10 cellular contexts compared by ENCODE assay signal in the genomic region with DNA sequence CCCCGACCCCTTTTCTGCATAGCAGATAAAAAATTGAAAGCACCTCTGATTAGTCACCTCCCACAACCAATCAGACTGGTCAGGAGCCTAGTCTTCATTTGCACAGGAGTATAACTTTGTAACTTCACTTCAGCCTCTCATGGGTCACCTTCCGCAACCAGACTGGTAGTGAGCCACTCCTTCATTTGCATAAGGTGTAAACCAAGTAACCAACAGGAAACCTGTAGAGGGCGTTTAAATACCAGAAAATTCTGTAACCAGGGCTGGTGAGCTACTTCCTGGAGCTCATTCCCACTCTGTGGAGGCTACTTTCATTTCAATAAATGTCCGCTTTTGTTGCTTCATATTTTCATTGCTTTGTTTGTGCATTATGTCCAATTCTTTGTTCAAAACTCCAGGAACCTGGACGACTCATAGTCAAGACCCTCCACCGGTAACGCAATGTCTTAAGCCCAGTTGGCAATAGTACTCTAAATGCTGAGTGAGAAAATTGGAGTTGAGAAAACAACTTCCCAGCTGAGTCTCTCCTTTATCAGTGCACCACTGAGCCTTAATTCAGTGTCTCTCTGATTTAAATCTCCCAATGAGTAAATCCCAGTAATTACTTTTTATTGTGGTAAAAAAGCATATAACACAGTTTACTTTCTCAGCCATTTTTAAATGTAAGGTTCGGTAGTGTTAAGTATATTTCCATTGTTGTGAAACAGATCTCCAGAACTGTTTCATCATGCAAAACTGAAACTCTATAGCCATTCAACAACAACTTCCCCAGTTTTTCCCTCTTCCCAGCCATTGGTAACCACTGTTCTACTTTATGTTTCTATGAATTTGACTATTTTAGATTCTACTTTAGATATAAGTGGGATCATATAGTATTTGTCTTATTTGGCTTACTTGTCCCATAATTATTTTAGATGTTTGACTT.
DNase-seq lines count a peak whose midpoint lies in the region; ATAC-seq, FAIRE-seq and TF ChIP-seq lines count a peak whose summit lies in the region.
"Had no signal": no experiment of that assay in that cellular context is flagged by ENCODE, and none has a peak within 500 bp of the region (broad histone marks: within the 10 kb centered on the region; RNA-seq: fewer than 3 reads in every experiment).

No MANE protein-coding gene starts in this region.

- no peaks in the 10 kb centered on the region for H3K79me1 ChIP-seq in neuronal stem cell (ENCODE audit: low read depth, low read length)

- no CpG with 5 or more reads among the region's 8 CpGs for WGBS in neuronal stem cell (ENCODE audit: extremely low coverage in 2 of 2, insufficient read length in 2 of 2, insufficient replicate concordance in 1 of 2), 2 donors

- no peak overlapping the region for H3K14ac ChIP-seq in neuronal stem cell (ENCODE audit: low read length)

- H3K27ac ChIP-seq in neuronal stem cell (replicated peaks; ENCODE audit: low read length) = no peak overlapping the region
- no peak overlapping the region for H3K27ac ChIP-seq in naive thymus-derived CD4-positive, alpha-beta T cell (ENCODE audit: low read depth, low read length)

- no peaks in the 10 kb centered on the region for H3K27me3 Mint-ChIP-seq in naive thymus-derived CD4-positive, alpha-beta T cell

- DNase-seq in NCI-H1417 (lab: John Stamatoyannopoulos, UW) (peak in 2 of 3 experiments; percentile 13 to 18), NCI-H1417 treated with DMSO at 0.1 percent for 48 hours (lab: John Stamatoyannopoulos, UW) (no peak), astrocyte of the cerebellum (ENCODE audit: low read depth) (no peak), neuronal stem cell (ENCODE audit: low spot score) (no peak), GM19239 (ENCODE audit: insufficient read length, low spot score) (no peak), SHP77 (lab: John Stamatoyannopoulos, UW) (no peak)
- no peak for DNase-seq in naive thymus-derived CD4-positive, alpha-beta T cell
- DNase-seq: aorta, NCI-H345 had no signal

- no peaks in the 10 kb centered on the region for H3K4me1 ChIP-seq in neuronal stem cell (ENCODE audit: control insufficient read depth in 2 of 2, insufficient read depth in 1 of 2, low read depth in 1 of 2, low read length in 2 of 2)
- H3K4me1 ChIP-seq in naive thymus-derived CD4-positive, alpha-beta T cell (ENCODE audit: control insufficient read depth in 2 of 2, insufficient read depth in 2 of 2, low read length in 2 of 2) = no peaks in the 10 kb centered on the region

- H3K36me3 ChIP-seq in neuronal stem cell (replicated peaks in 1 of 2; ENCODE audit: control insufficient read depth in 2 of 2, insufficient read depth in 2 of 2, low read length in 2 of 2) = no peaks in the 10 kb centered on the region
- H3K36me3 ChIP-seq in naive thymus-derived CD4-positive, alpha-beta T cell (ENCODE audit: control insufficient read depth in 2 of 3, insufficient read depth in 3 of 3, low read length in 3 of 3) = no peaks in the 10 kb centered on the region

- H3K4me1 Mint-ChIP-seq in naive thymus-derived CD4-positive, alpha-beta T cell = no peaks in the 10 kb centered on the region

- in situ Hi-C loops in astrocyte of the cerebellum (cut with HindIII; ENCODE audit: low sequenced_read_pairs) = no loop called here

- H3K9ac ChIP-seq in neuronal stem cell (ENCODE audit: low read depth, low read length, poor library complexity) = no peak overlapping the region

- no peak overlapping the region for H3K4me2 ChIP-seq in neuronal stem cell (ENCODE audit: insufficient read depth, low read length, poor library complexity, severe bottlenecking)

- TF ChIP-seq CTCF in LNCAP (IDR thresholded peaks at IDR 0.05) = peak; percentile 36; the same call in 1 of the 2 replicates
- peak; percentile 14 for TF ChIP-seq CTCF in astrocyte of the cerebellum (IDR thresholded peaks at IDR 0.05; ENCODE audit: low read depth, low read length, missing control alignments)

- no peak overlapping the region for H2BK12ac ChIP-seq in neuronal stem cell (ENCODE audit: low read length)

- intact Hi-C loops in naive thymus-derived CD4-positive, alpha-beta T cell (cut with micrococcal nuclease) = no loop called here

- no peak overlapping the region for H3K27ac Mint-ChIP-seq in naive thymus-derived CD4-positive, alpha-beta T cell

- H3K4ac ChIP-seq in neuronal stem cell (ENCODE audit: low read length) = no peak overlapping the region

- H3K4me3 Mint-ChIP-seq in naive thymus-derived CD4-positive, alpha-beta T cell = no peak overlapping the region

- no peaks in the 10 kb centered on the region for H3K9me3 ChIP-seq in neuronal stem cell (replicated peaks in 1 of 2; ENCODE audit: control insufficient read depth in 2 of 2, insufficient read depth in 1 of 2, low read depth in 1 of 2, low read length in 2 of 2)
- H3K9me3 ChIP-seq in naive thymus-derived CD4-positive, alpha-beta T cell (ENCODE audit: control insufficient read depth in 2 of 3, low read length in 3 of 3) = no peaks in the 10 kb centered on the region

- no peak overlapping the region for H4K91ac ChIP-seq in neuronal stem cell (ENCODE audit: low read depth, low read length, poor library complexity)

- H2BK15ac ChIP-seq in neuronal stem cell (ENCODE audit: low read length) = no peak overlapping the region

- H2BK120ac ChIP-seq in neuronal stem cell (ENCODE audit: low read depth, low read length) = no peak overlapping the region

- H3K9me3 Mint-ChIP-seq in naive thymus-derived CD4-positive, alpha-beta T cell = peaks cover 0 to 5% (median 0%) of the 10 kb centered on the region in 11 donors

- POLR2A ChIA-PET in naive thymus-derived CD4-positive, alpha-beta T cell (lab: Charles Lee) = no interaction called here

- no peak for FAIRE-seq in GM19239 (lab: Jason Lieb, UNC)

- no peak for ATAC-seq in naive thymus-derived CD4-positive, alpha-beta T cell

- no peak overlapping the region for H3K23ac ChIP-seq in neuronal stem cell (ENCODE audit: low read depth, low read length, poor library complexity)

- H2AFZ ChIP-seq in neuronal stem cell (ENCODE audit: low read length) = peak overlapping the region; percentile 46

- H4K8ac ChIP-seq in neuronal stem cell (ENCODE audit: low read depth, low read length) = no peak overlapping the region

- no peaks in the 10 kb centered on the region for H3K27me3 ChIP-seq in neuronal stem cell (ENCODE audit: control insufficient read depth in 3 of 3, insufficient read depth in 3 of 3, low read depth in 1 of 3, low read length in 3 of 3)
- H3K27me3 ChIP-seq in naive thymus-derived CD4-positive, alpha-beta T cell (ENCODE audit: control insufficient read depth in 2 of 2, insufficient read depth in 2 of 2, low read length in 2 of 2) = no peaks in the 10 kb centered on the region

- CTCF ChIA-PET in naive thymus-derived CD4-positive, alpha-beta T cell (lab: Charles Lee) = no interaction called here

- no peak overlapping the region for H2AK5ac ChIP-seq in neuronal stem cell (ENCODE audit: low read depth, low read length)

- H3K36me3 Mint-ChIP-seq in naive thymus-derived CD4-positive, alpha-beta T cell = no peaks in the 10 kb centered on the region

- H2BK5ac ChIP-seq in neuronal stem cell (ENCODE audit: low read length) = no peak overlapping the region

- H3K4me3 ChIP-seq in astrocyte of the cerebellum (ENCODE audit: low read depth, low read length) (no peak overlapping the region), neuronal stem cell (ENCODE audit: low read length in 2 of 2) (no peak overlapping the region)
- H3K4me3 ChIP-seq in naive thymus-derived CD4-positive, alpha-beta T cell (ENCODE audit: low read length) = no peak overlapping the region

- H3K18ac ChIP-seq in neuronal stem cell (ENCODE audit: low read length) = no peak overlapping the region

Comparison
In these comparisons a context has a peak if more than half of its experiments do, and no peak if none do; other contexts are left out.
1. DNase-seq: peak in NCI-H1417 (2 of 3); none in NCI-H1417 treated with DMSO at 0.1 percent for 48 hours (single experiment), astrocyte of the cerebellum (single experiment), neuronal stem cell (single experiment), GM19239 (single experiment), naive thymus-derived CD4-positive, alpha-beta T cell (0 of 9) and SHP77 (0 of 2).